In genomic region chr11:45102361-45102809, GRCh38 we compare ENCODE assay signal across 1 cellular context.
TF ChIP-seq lines count a peak whose summit lies in the region.

No MANE protein-coding gene starts in this region.

TF ChIP-seq in H1, 55 proteins besides CTCF, POLR2A, EP300 and RAD21:
- no peak for TF ChIP-seq SIRT6 (IDR thresholded peaks at IDR 0.05; ENCODE audit: low read length)
- TF ChIP-seq JUN (IDR thresholded peaks at IDR 0.05; ENCODE audit: low read depth, low read length), result no peak
- no peak for TF ChIP-seq EGR1 (IDR thresholded peaks at IDR 0.05; ENCODE audit: borderline replicate concordance, low read depth, low read length)
- TF ChIP-seq MAX (IDR thresholded peaks at IDR 0.05), result no peak
- no peak for TF ChIP-seq NRF1 (IDR thresholded peaks at IDR 0.05; ENCODE audit: low read depth, low read length)
